In genomic region chr2:69742170-69742952, GRCh38 we compare ENCODE assay signal across 1 cellular context.
TF ChIP-seq lines count a peak whose summit lies in the region.

No MANE protein-coding gene starts in this region.

TF ChIP-seq in HepG2, 621 proteins besides CTCF, POLR2A, EP300 and RAD21 (continued from another document and continues in another):
- TF ChIP-seq, protein P1, sequence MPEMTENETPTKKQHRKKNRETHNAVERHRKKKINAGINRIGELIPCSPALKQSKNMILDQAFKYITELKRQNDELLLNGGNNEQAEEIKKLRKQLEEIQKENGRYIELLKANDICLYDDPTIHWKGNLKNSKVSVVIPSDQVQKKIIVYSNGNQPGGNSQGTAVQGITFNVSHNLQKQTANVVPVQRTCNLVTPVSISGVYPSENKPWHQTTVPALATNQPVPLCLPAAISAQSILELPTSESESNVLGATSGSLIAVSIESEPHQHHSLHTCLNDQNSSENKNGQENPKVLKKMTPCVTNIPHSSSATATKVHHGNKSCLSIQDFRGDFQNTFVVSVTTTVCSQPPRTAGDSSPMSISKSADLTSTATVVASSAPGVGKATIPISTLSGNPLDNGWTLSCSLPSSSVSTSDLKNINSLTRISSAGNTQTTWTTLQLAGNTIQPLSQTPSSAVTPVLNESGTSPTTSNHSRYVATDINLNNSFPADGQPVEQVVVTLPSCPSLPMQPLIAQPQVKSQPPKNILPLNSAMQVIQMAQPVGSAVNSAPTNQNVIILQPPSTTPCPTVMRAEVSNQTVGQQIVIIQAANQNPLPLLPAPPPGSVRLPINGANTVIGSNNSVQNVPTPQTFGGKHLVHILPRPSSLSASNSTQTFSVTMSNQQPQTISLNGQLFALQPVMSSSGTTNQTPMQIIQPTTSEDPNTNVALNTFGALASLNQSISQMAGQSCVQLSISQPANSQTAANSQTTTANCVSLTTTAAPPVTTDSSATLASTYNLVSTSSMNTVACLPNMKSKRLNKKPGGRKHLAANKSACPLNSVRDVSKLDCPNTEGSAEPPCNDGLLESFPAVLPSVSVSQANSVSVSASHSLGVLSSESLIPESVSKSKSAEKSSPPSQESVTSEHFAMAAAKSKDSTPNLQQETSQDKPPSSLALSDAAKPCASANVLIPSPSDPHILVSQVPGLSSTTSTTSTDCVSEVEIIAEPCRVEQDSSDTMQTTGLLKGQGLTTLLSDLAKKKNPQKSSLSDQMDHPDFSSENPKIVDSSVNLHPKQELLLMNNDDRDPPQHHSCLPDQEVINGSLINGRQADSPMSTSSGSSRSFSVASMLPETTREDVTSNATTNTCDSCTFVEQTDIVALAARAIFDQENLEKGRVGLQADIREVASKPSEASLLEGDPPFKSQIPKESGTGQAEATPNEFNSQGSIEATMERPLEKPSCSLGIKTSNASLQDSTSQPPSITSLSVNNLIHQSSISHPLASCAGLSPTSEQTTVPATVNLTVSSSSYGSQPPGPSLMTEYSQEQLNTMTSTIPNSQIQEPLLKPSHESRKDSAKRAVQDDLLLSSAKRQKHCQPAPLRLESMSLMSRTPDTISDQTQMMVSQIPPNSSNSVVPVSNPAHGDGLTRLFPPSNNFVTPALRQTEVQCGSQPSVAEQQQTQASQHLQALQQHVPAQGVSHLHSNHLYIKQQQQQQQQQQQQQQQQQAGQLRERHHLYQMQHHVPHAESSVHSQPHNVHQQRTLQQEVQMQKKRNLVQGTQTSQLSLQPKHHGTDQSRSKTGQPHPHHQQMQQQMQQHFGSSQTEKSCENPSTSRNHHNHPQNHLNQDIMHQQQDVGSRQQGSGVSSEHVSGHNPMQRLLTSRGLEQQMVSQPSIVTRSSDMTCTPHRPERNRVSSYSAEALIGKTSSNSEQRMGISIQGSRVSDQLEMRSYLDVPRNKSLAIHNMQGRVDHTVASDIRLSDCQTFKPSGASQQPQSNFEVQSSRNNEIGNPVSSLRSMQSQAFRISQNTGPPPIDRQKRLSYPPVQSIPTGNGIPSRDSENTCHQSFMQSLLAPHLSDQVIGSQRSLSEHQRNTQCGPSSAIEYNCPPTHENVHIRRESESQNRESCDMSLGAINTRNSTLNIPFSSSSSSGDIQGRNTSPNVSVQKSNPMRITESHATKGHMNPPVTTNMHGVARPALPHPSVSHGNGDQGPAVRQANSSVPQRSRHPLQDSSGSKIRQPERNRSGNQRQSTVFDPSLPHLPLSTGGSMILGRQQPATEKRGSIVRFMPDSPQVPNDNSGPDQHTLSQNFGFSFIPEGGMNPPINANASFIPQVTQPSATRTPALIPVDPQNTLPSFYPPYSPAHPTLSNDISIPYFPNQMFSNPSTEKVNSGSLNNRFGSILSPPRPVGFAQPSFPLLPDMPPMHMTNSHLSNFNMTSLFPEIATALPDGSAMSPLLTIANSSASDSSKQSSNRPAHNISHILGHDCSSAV (CRISPR knock-in tag; IDR thresholded peaks at IDR 0.05; ENCODE audit: borderline replicate concordance): no peak
- no peak for TF ChIP-seq FOSL1 (CRISPR knock-in tag; IDR thresholded peaks at IDR 0.05; ENCODE audit: borderline replicate concordance)
- TF ChIP-seq ZNF205 (CRISPR knock-in tag; IDR thresholded peaks at IDR 0.05): 0 out of 2 replicates have a peak, but pooled peaks have one; percentile 0
- TF ChIP-seq, protein P2, sequence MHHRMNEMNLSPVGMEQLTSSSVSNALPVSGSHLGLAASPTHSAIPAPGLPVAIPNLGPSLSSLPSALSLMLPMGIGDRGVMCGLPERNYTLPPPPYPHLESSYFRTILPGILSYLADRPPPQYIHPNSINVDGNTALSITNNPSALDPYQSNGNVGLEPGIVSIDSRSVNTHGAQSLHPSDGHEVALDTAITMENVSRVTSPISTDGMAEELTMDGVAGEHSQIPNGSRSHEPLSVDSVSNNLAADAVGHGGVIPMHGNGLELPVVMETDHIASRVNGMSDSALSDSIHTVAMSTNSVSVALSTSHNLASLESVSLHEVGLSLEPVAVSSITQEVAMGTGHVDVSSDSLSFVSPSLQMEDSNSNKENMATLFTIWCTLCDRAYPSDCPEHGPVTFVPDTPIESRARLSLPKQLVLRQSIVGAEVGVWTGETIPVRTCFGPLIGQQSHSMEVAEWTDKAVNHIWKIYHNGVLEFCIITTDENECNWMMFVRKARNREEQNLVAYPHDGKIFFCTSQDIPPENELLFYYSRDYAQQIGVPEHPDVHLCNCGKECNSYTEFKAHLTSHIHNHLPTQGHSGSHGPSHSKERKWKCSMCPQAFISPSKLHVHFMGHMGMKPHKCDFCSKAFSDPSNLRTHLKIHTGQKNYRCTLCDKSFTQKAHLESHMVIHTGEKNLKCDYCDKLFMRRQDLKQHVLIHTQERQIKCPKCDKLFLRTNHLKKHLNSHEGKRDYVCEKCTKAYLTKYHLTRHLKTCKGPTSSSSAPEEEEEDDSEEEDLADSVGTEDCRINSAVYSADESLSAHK (CRISPR knock-in tag; IDR thresholded peaks at IDR 0.05; ENCODE audit: borderline replicate concordance): 0 out of 2 replicates have a peak, but pooled peaks have one; percentile 32
- TF ChIP-seq, protein P3, sequence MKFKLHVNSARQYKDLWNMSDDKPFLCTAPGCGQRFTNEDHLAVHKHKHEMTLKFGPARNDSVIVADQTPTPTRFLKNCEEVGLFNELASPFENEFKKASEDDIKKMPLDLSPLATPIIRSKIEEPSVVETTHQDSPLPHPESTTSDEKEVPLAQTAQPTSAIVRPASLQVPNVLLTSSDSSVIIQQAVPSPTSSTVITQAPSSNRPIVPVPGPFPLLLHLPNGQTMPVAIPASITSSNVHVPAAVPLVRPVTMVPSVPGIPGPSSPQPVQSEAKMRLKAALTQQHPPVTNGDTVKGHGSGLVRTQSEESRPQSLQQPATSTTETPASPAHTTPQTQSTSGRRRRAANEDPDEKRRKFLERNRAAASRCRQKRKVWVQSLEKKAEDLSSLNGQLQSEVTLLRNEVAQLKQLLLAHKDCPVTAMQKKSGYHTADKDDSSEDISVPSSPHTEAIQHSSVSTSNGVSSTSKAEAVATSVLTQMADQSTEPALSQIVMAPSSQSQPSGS (CRISPR knock-in tag; IDR thresholded peaks at IDR 0.05): no peak
- no peak for TF ChIP-seq CEBPB (IDR thresholded peaks at IDR 0.05; ENCODE audit: borderline replicate concordance, low read depth, low read length)
- TF ChIP-seq SOX6 (IDR thresholded peaks at IDR 0.05): no peak
- no peak for TF ChIP-seq SOX6 (CRISPR knock-in tag; IDR thresholded peaks at IDR 0.05)
- no peak for TF ChIP-seq ZNF766 (CRISPR knock-in tag; IDR thresholded peaks at IDR 0.05; ENCODE audit: borderline replicate concordance)
- no peak for TF ChIP-seq ZNF33B (CRISPR knock-in tag; IDR thresholded peaks at IDR 0.05)
- no peak for TF ChIP-seq THAP7 (CRISPR knock-in tag; IDR thresholded peaks at IDR 0.05)
- TF ChIP-seq ZNF512 (CRISPR knock-in tag; IDR thresholded peaks at IDR 0.05): no peak
- TF ChIP-seq HMGXB4 (CRISPR knock-in tag; IDR thresholded peaks at IDR 0.05; ENCODE audit: borderline replicate concordance in 1 of 2, low read depth in 1 of 2): no peak; a peak in 2 of 4 replicates
- TF ChIP-seq YY1 (IDR thresholded peaks at IDR 0.05; ENCODE audit: insufficient read depth, insufficient replicate concordance, low read depth, low read length): no peak
- TF ChIP-seq ZNF782 (CRISPR knock-in tag; IDR thresholded peaks at IDR 0.05; ENCODE audit: borderline replicate concordance): peak; percentile 13; the same call in 1 of the 2 replicates
- peak; percentile 64; the same call in 1 of the 2 replicates for TF ChIP-seq ZNF30 (CRISPR knock-in tag; IDR thresholded peaks at IDR 0.05)
- TF ChIP-seq ETV6 (CRISPR knock-in tag; conservative IDR thresholded peaks at IDR 0.05): peak; percentile 56; the same call in 1 of the 2 replicates
- no peak for TF ChIP-seq HMG20A (CRISPR knock-in tag; IDR thresholded peaks at IDR 0.05; ENCODE audit: borderline replicate concordance)
- no peak for TF ChIP-seq TFDP2 (CRISPR knock-in tag; IDR thresholded peaks at IDR 0.05)
- no peak for TF ChIP-seq ZNF564 (CRISPR knock-in tag; IDR thresholded peaks at IDR 0.05)
- no peak for TF ChIP-seq ZNF740 (CRISPR knock-in tag; IDR thresholded peaks at IDR 0.05)
- no peak for TF ChIP-seq ZNF580 (CRISPR knock-in tag; IDR thresholded peaks at IDR 0.05; ENCODE audit: borderline replicate concordance, low read depth)
- TF ChIP-seq SNAPC4 (CRISPR knock-in tag; IDR thresholded peaks at IDR 0.05): no peak
- peak; percentile 4; the same call in 1 of the 2 replicates for TF ChIP-seq MEIS2 (CRISPR knock-in tag; IDR thresholded peaks at IDR 0.05)
- no peak for TF ChIP-seq ZNF672 (CRISPR knock-in tag; IDR thresholded peaks at IDR 0.05)
- TF ChIP-seq ZNF446 (CRISPR knock-in tag; IDR thresholded peaks at IDR 0.05): 0 out of 2 replicates have a peak, but pooled peaks have one; percentile 9
- no peak for TF ChIP-seq ZNF572 (CRISPR knock-in tag; IDR thresholded peaks at IDR 0.05)
- TF ChIP-seq ZNF879 (CRISPR knock-in tag; IDR thresholded peaks at IDR 0.05): 0 out of 2 replicates have a peak, but pooled peaks have one; percentile 27
- TF ChIP-seq ZNF577 (CRISPR knock-in tag; IDR thresholded peaks at IDR 0.05; ENCODE audit: borderline replicate concordance, low read depth): no peak
